In the genomic region with DNA sequence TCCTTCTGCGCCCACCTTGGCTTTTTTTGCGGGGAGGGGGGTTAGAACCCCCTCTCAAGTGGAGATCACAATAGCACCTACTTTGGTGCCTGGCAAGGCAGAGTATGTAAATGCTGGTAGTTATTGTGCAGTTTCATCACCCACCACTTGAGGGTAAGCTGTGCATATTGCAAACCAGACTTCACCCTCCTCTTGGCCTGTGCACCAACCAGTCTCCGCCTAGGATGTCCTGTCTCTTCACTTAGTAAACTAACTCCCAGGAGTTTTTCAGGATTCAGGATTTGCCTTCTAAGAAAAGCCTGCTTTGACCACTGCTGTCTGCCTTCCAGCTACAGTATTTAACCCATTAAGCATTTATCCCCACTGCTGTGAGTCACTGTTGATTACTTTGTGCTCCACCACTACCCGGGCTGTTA, we compare ENCODE assay signal across 8 cellular contexts. TPM values are rescaled to one million over a fixed set of nuclear protein-coding genes. Genes with fewer than 3 reads are reported as not detected.
DNase-seq lines count a peak whose midpoint lies in the region; ATAC-seq, FAIRE-seq and TF ChIP-seq lines count a peak whose summit lies in the region.

No MANE protein-coding gene starts in this region.

- peaks cover 21 to 24% (median 23%) of the 10 kb centered on the region in 11 experiments for H3K36me3 ChIP-seq in BLaER1 treated with 17β-estradiol and CSF1 and Interleukin-3, amounts not matched to agents 10 nM and 100 nM
- H3K36me3 ChIP-seq in kidney (ENCODE audit: control insufficient read depth in 1 of 2, insufficient read depth in 2 of 2, low read length in 2 of 2) (peaks cover 0 to 5% of the 10 kb centered on the region in 2 donors), suprapubic skin (peaks cover 20% of the 10 kb centered on the region)

- no peak for ATAC-seq in HG02884 (IDR thresholded peaks at IDR 0.05; ENCODE audit: unreplicated experiment)

- peaks cover 0 to 25% (median 16%) of the 10 kb centered on the region in 11 experiments; a peak in 11 of 22 replicates for H4K20me1 ChIP-seq in BLaER1 treated with 17β-estradiol and CSF1 and Interleukin-3, amounts not matched to agents 10 nM and 100 nM

- TF ChIP-seq CTCF in GM13977 (IDR thresholded peaks at IDR 0.05; ENCODE audit: extremely low read depth, insufficient read depth, missing control alignments) = peak; percentile 55
- peak; percentile 64 for TF ChIP-seq CTCF in astrocyte of the spinal cord (IDR thresholded peaks at IDR 0.05; ENCODE audit: low read depth, low read length)
- peak; percentile 69 for TF ChIP-seq CTCF in kidney (IDR thresholded peaks at IDR 0.05; ENCODE audit: borderline replicate concordance, extremely low read depth, insufficient read depth)
- TF ChIP-seq CTCF in suprapubic skin (IDR thresholded peaks at IDR 0.05) = peak; percentile 57 to 59

- no peak for TF ChIP-seq POLR2A in suprapubic skin (IDR thresholded peaks at IDR 0.05)

- H3K4me1 ChIP-seq in BLaER1 treated with 17β-estradiol and CSF1 and Interleukin-3, amounts not matched to agents 10 nM and 100 nM = peaks cover 35 to 48% (median 43%) of the 10 kb centered on the region in 10 experiments
- peaks cover 4 to 8% of the 10 kb centered on the region in 2 donors for H3K4me1 ChIP-seq in kidney (ENCODE audit: control insufficient read depth in 1 of 2, insufficient read depth in 1 of 2, low read depth in 1 of 2, low read length in 2 of 2)
- H3K4me1 ChIP-seq in suprapubic skin = peaks cover 39% of the 10 kb centered on the region

- WGBS in suprapubic skin = 18% methylated on average over 4 of the region's 4 CpGs

- H3K27ac ChIP-seq in BLaER1 treated with 17β-estradiol and CSF1 and Interleukin-3, amounts not matched to agents 10 nM and 100 nM = peak overlapping the region in 9 of 11 experiments; percentile 4 to 96 (median 93); a peak in 13 of 22 replicates
- H3K27ac ChIP-seq in kidney (ENCODE audit: low read depth in 2 of 2, low read length in 2 of 2) (no peak overlapping the region), suprapubic skin (no peak overlapping the region)

- no peak overlapping the region for H3K4me3 ChIP-seq in BLaER1 treated with 17β-estradiol and CSF1 and Interleukin-3, amounts not matched to agents 10 nM and 100 nM
- no peak overlapping the region for H3K4me3 ChIP-seq in Jurkat, Clone E6-1 (ENCODE audit: low read length)
- H3K4me3 ChIP-seq in astrocyte of the spinal cord (ENCODE audit: low read depth, low read length) (no peak overlapping the region), kidney (ENCODE audit: low read length in 2 of 2) (no peak overlapping the region), suprapubic skin (no peak overlapping the region)

- H3K9ac ChIP-seq in BLaER1 treated with 17β-estradiol and CSF1 and Interleukin-3, amounts not matched to agents 10 nM and 100 nM = peak overlapping the region in 6 of 11 experiments; percentile 19 to 98 (median 36); a peak in 7 of 22 replicates
- H3K9ac ChIP-seq in kidney (ENCODE audit: low read length in 2 of 2) = no peak overlapping the region

- in situ Hi-C loops in GM13977 (cut with MboI; ENCODE audit: low pct_unique_long_range_greater_than_20kb, low sequenced_read_pairs, unreplicated experiment) (no loop called here), astrocyte of the spinal cord (cut with HindIII; ENCODE audit: low sequenced_read_pairs) (no loop called here)

- FAIRE-seq in kidney (lab: Jason Lieb, UNC) = no peak

- H3K9me3 ChIP-seq in BLaER1 treated with 17β-estradiol and CSF1 and Interleukin-3, amounts not matched to agents 10 nM and 100 nM (replicated peaks in 1 of 11) = no peaks in the 10 kb centered on the region
- H3K9me3 ChIP-seq in kidney (ENCODE audit: control insufficient read depth in 1 of 2, low read length in 2 of 2) = no peaks in the 10 kb centered on the region
- no peaks in the 10 kb centered on the region for H3K9me3 ChIP-seq in suprapubic skin

- DNase-seq in GM13977 (ENCODE audit: low spot score) (peak; percentile 75), RPMI8226 (peak; percentile 81), astrocyte of the spinal cord (ENCODE audit: low read depth, low spot score) (peak; percentile 75), kidney (no peak), suprapubic skin (ENCODE audit: low spot score in 2 of 2) (no peak)
- peak; percentile 82 for DNase-seq in Jurkat, Clone E6-1 (ENCODE audit: low read depth, low spot score)

- H3K4me2 ChIP-seq in BLaER1 treated with 17β-estradiol and CSF1 and Interleukin-3, amounts not matched to agents 10 nM and 100 nM = peak overlapping the region in 7 of 11 experiments; percentile 8 to 96 (median 44); a peak in 9 of 22 replicates

- no peaks in the 10 kb centered on the region for H3K27me3 ChIP-seq in BLaER1 treated with 17β-estradiol and CSF1 and Interleukin-3, amounts not matched to agents 10 nM and 100 nM
- no peaks in the 10 kb centered on the region for H3K27me3 ChIP-seq in suprapubic skin

- intact Hi-C loops in kidney (cut with DNase I) = no loop called here

- no peak for TF ChIP-seq EP300 in suprapubic skin (IDR thresholded peaks at IDR 0.05)

RNA-seq across cellular contexts. Expression of gene UBXN1, which starts 2.0 kb away (rescaled TPM):
- polyA plus RNA-seq in Jurkat, Clone E6-1 (2012; ENCODE audit: insufficient read depth, insufficient read length) = 350 TPM
- total RNA-seq in kidney (89.2 TPM), suprapubic skin (100 to 1,000 TPM; 125 to 194 (median 143) TPM)
- polyA plus RNA-seq in kidney (ENCODE audit: insufficient read depth, low read depth, low replicate concordance) = 139 TPM

RNA-seq across cellular contexts. Expression of gene LRRN4CL, which starts 8.5 kb away (rescaled TPM):
- polyA plus RNA-seq in Jurkat, Clone E6-1 (2012; ENCODE audit: insufficient read depth, insufficient read length) = not detected
- 1.2 TPM for total RNA-seq in kidney
- 0.58 TPM for polyA plus RNA-seq in kidney (ENCODE audit: insufficient read depth, low read depth, low replicate concordance)
- total RNA-seq in suprapubic skin = 1 to 10 TPM; 3.3 to 7.6 (median 5.9) TPM

RNA-seq across cellular contexts. Expression of gene LBHD1, which starts 8.8 kb away (rescaled TPM):
- polyA plus RNA-seq in Jurkat, Clone E6-1 (2012; ENCODE audit: insufficient read depth, insufficient read length) = 31.7 TPM
- total RNA-seq in kidney (7.9 TPM), suprapubic skin (1 to 10 TPM; 1.7 to 8.7 (median 3.3) TPM)
- polyA plus RNA-seq in kidney (ENCODE audit: insufficient read depth, low read depth, low replicate concordance) = 5.3 TPM

RNA-seq across cellular contexts. Expression of gene UQCC3, which starts 9.4 kb away (rescaled TPM):
- polyA plus RNA-seq in Jurkat, Clone E6-1 (2012; ENCODE audit: insufficient read depth, insufficient read length) = 11.6 TPM
- total RNA-seq in kidney (7.6 TPM), suprapubic skin (10 to 100 TPM in 2 of 4 donors, 1 to 10 TPM in 2; 9.1 to 12.4 (median 9.8) TPM)
- 24.8 TPM for polyA plus RNA-seq in kidney (ENCODE audit: insufficient read depth, low read depth, low replicate concordance)

RNA-seq across cellular contexts. Expression of gene CSKMT, which starts 15.7 kb away (rescaled TPM):
- polyA plus RNA-seq in Jurkat, Clone E6-1 (2012; ENCODE audit: insufficient read depth, insufficient read length) = 18.9 TPM
- 12.1 TPM for total RNA-seq in kidney
- 8.2 TPM for polyA plus RNA-seq in kidney (ENCODE audit: insufficient read depth, low read depth, low replicate concordance)
- total RNA-seq in suprapubic skin = 1 to 10 TPM; 2.8 to 6.0 (median 4.2) TPM

Comparison
In these comparisons a context has a peak if more than half of its experiments do, and no peak if none do; other contexts are left out.
1. H3K27ac ChIP-seq: peak in BLaER1 treated with 17β-estradiol and CSF1 and Interleukin-3, amounts not matched to agents 10 nM and 100 nM (9 of 11); none in kidney (0 of 2) and suprapubic skin (single experiment).
2. H3K9ac ChIP-seq: peak in BLaER1 treated with 17β-estradiol and CSF1 and Interleukin-3, amounts not matched to agents 10 nM and 100 nM (6 of 11); none in kidney (0 of 2).
3. DNase-seq: peak in GM13977 (single experiment), Jurkat, Clone E6-1 (single experiment), RPMI8226 (single experiment) and astrocyte of the spinal cord (single experiment); none in kidney (single experiment) and suprapubic skin (0 of 2).
4. Peak in every context shown above with its lines, with median percentiles within 50 percentile points of each other: CTCF ChIP-seq.